ENCODE assay signal across 8 cellular contexts in genomic region chrX:111100191-111100590, GRCh38. TPM values are rescaled to one million over a fixed set of nuclear protein-coding genes. Genes with fewer than 3 reads are reported as not detected.
DNase-seq lines count a peak whose midpoint lies in the region; ATAC-seq and TF ChIP-seq lines count a peak whose summit lies in the region.

No MANE protein-coding gene starts in this region.

- H3K36me3 ChIP-seq in IMR-90 (ENCODE audit: control insufficient read depth, insufficient read depth, low read length): no peaks in the 10 kb centered on the region

- no peaks in the 10 kb centered on the region for H3K9me3 Mint-ChIP-seq in osteocyte (ENCODE audit: unreplicated experiment)

- H3K27me3 Mint-ChIP-seq in osteocyte (ENCODE audit: unreplicated experiment): peaks cover 7% of the 10 kb centered on the region

- H3K27ac ChIP-seq in IMR-90 (ENCODE audit: insufficient read depth, low read length): no peak overlapping the region

- no peak overlapping the region for H3K4ac ChIP-seq in IMR-90 (ENCODE audit: low read depth, low read length)

- no peaks in the 10 kb centered on the region for H3K79me1 ChIP-seq in IMR-90 (ENCODE audit: low read depth in 1 of 2, low read length in 2 of 2)

- no peak overlapping the region for H3K18ac ChIP-seq in IMR-90 (ENCODE audit: low read depth, low read length)

- no peaks in the 10 kb centered on the region for H3K4me1 ChIP-seq in IMR-90 (ENCODE audit: control insufficient read depth, insufficient read depth, low read length)

- ATAC-seq in GM19468 (IDR thresholded peaks at IDR 0.05; ENCODE audit: extremely low read depth, unreplicated experiment) (peak; percentile 49), IMR-90 (ENCODE audit: low read depth) (peak; percentile 48; the same call in 1 of the 2 replicates)

- H4K8ac ChIP-seq in IMR-90 (ENCODE audit: low read depth in 2 of 2, low read length in 2 of 2): no peak overlapping the region

- no peaks in the 10 kb centered on the region for H3K36me3 Mint-ChIP-seq in osteocyte (ENCODE audit: unreplicated experiment)

- DNase-seq in SKM-1 (lab: John Stamatoyannopoulos, UW; ENCODE audit: unreplicated experiment): peak; percentile 7
- no peak for DNase-seq in SKM-1 treated with dmso at 0.1 percent for 144 hours (lab: John Stamatoyannopoulos, UW; ENCODE audit: unreplicated experiment)
- peak; percentile 24 for DNase-seq in IMR-90
- peak; percentile 42 for DNase-seq in SK-N-DZ (ENCODE audit: low spot score)
- peak; percentile 37 for DNase-seq in epidermal melanocyte (ENCODE audit: insufficient read length, low spot score)
- DNase-seq in osteocyte (ENCODE audit: extremely low spot score, unreplicated experiment): no peak
- DNase-seq in cerebellum (ENCODE audit: low spot score): no peak

- no peaks in the 10 kb centered on the region for H3K9me1 ChIP-seq in IMR-90 (ENCODE audit: insufficient read depth, low read length)

- no peak overlapping the region for H4K91ac ChIP-seq in IMR-90 (ENCODE audit: insufficient read depth, low read depth, low read length)

- CTCF ChIA-PET in IMR-90 (lab: Yijun Ruan, JAX): interaction anchor here (0.5 kb wide), 1 partner anchor 9 kb away, joined by 3 read pairs; no protein-coding TSS in a partner anchor

- intact Hi-C loops in IMR-90 (cut with micrococcal nuclease): loop anchor here (1.0 to 5.0 kb wide), 4 partner anchors 108 to 649 kb away; no protein-coding TSS in a partner anchor

- H4K5ac ChIP-seq in IMR-90 (ENCODE audit: low read depth, low read length): no peak overlapping the region

- H3K27me3 ChIP-seq in IMR-90 (ENCODE audit: control insufficient read depth, insufficient read depth, low read length): peaks cover 17% of the 10 kb centered on the region

- in situ Hi-C loops in IMR-90 (cut with MboI; ENCODE audit: low sequenced_read_pairs): no loop called here

- dilution Hi-C loops in IMR-90 (cut with HindIII; ENCODE audit: low sequenced_read_pairs, unreplicated experiment): no loop called here

- no peak overlapping the region for H2AK9ac ChIP-seq in IMR-90 (replicated peaks; ENCODE audit: low read depth, low read length, poor library complexity)

- no CpG with 5 or more reads among the region's 5 CpGs for WGBS in IMR-90 (ENCODE audit: extremely low coverage in 2 of 2, insufficient read length in 1 of 2), 2 experiments

- no peak overlapping the region for H2BK5ac ChIP-seq in IMR-90 (ENCODE audit: low read depth, low read length, poor library complexity, severe bottlenecking)

- H2BK120ac ChIP-seq in IMR-90 (ENCODE audit: low read depth, low read length): no peak overlapping the region

- peaks cover 9% of the 10 kb centered on the region for H3K4me1 Mint-ChIP-seq in osteocyte (ENCODE audit: unreplicated experiment)

- H3K14ac ChIP-seq in IMR-90 (replicated peaks; ENCODE audit: low read depth, low read length): no peak overlapping the region

- no peak overlapping the region for H3K4me2 ChIP-seq in IMR-90 (ENCODE audit: low read depth, low read length)

- no peak overlapping the region for H3K27ac Mint-ChIP-seq in osteocyte (ENCODE audit: unreplicated experiment)

- no peak overlapping the region for H2AK5ac ChIP-seq in IMR-90 (ENCODE audit: low read depth, low read length)

- no peak overlapping the region for H3K4me3 Mint-ChIP-seq in osteocyte (ENCODE audit: unreplicated experiment)

- no peak overlapping the region for H3K23ac ChIP-seq in IMR-90 (ENCODE audit: low read depth, low read length)

- no peaks in the 10 kb centered on the region; the same call in 1 of the 2 replicates for H4K20me1 ChIP-seq in IMR-90 (ENCODE audit: insufficient read depth, low read length)

- no peak for TF ChIP-seq POLR2A in IMR-90 (IDR thresholded peaks at IDR 0.05; ENCODE audit: low read depth, low read length)

- BruUV-seq in IMR-90 (replicated peaks; lab: Mats Ljungman, UMichigan): no TSS peak

- TF ChIP-seq CTCF in IMR-90 (conservative IDR thresholded peaks at IDR 0.05; ENCODE audit: low read depth, low read length) (peak; percentile 50), osteocyte (IDR thresholded peaks at IDR 0.05) (peak; percentile 39)

- H3K9ac ChIP-seq in IMR-90 (ENCODE audit: low read depth, low read length): no peak overlapping the region

- TF ChIP-seq RAD21 in IMR-90 (IDR thresholded peaks at IDR 0.05; ENCODE audit: low read length): peak; percentile 49

- POLR2A ChIA-PET in IMR-90 (lab: Charles Lee; ENCODE audit: unreplicated experiment): no interaction called here

- H2BK15ac ChIP-seq in IMR-90 (ENCODE audit: low read depth, low read length): no peak overlapping the region

- H2AFZ ChIP-seq in IMR-90 (replicated peaks; ENCODE audit: low read length, poor library complexity): no peak overlapping the region

- no peak overlapping the region for H3K4me3 ChIP-seq in IMR-90 (ENCODE audit: insufficient read depth, low read depth, low read length)

- no peaks in the 10 kb centered on the region for H3K9me3 ChIP-seq in IMR-90 (ENCODE audit: control insufficient read depth, insufficient read depth, low read length)

- no peak overlapping the region for H2BK20ac ChIP-seq in IMR-90 (ENCODE audit: low read depth, low read length)

- no peak overlapping the region for H3K56ac ChIP-seq in IMR-90 (ENCODE audit: extremely low read depth, insufficient read depth, low read length)

TF ChIP-seq in IMR-90, 13 proteins besides CTCF, POLR2A, EP300 and RAD21:
- TF ChIP-seq SMC3 (IDR thresholded peaks at IDR 0.05; ENCODE audit: low read depth, low read length): peak; percentile 36; the same call in 1 of the 2 replicates
- no peak for TF ChIP-seq CEBPB (IDR thresholded peaks at IDR 0.05; ENCODE audit: low read depth, low read length)
- no peak for TF ChIP-seq BHLHE40 (IDR thresholded peaks at IDR 0.05; ENCODE audit: low read depth, low read length)

RNA-seq across cellular contexts. Expression of gene PAK3, which starts 4.2 kb away (rescaled TPM):
- total RNA-seq in IMR-90 (2012; rRNA removed): 0.36 and 0.56 TPM in 2 replicates
- 0.19 and 0.22 TPM in 2 replicates for polyA plus RNA-seq in IMR-90 (2012; rRNA removed)
- 0.03 and 0.05 TPM in 2 replicates for polyA plus RNA-seq in IMR-90 (2012; cell fraction: cytosol; rRNA removed)
- 0.23 and 0.39 TPM in 2 replicates for polyA plus RNA-seq in IMR-90 (2012; cell fraction: nucleus; rRNA removed; ENCODE audit: low replicate concordance)
- polyA plus RNA-seq in SK-N-DZ (2014; cell fraction: cytosol; rRNA removed): 3.0 and 3.6 TPM in 2 replicates
- 3.3 and 4.8 TPM in 2 replicates for polyA plus RNA-seq in SK-N-DZ (2014; cell fraction: nucleus; rRNA removed)
- total RNA-seq in osteocyte: not detected in 2 replicates
- 63.2 TPM for total RNA-seq in cerebellum

Comparison
In these comparisons a context has a peak if more than half of its experiments do, and no peak if none do; other contexts are left out.
1. DNase-seq: peak in SKM-1 (single experiment), IMR-90 (single experiment), SK-N-DZ (single experiment) and epidermal melanocyte (single experiment); none in SKM-1 treated with dmso at 0.1 percent for 144 hours (single experiment), osteocyte (single experiment) and cerebellum (single experiment).
2. RNA of gene PAK3, which starts 4.2 kb away (total RNA-seq): 63.2 TPM in cerebellum (single experiment); 0.36 to 0.56 TPM in IMR-90 and not detected in osteocyte; every median in the first group is over 10 times any median in the second.